8 cellular contexts compared by ENCODE assay signal in the genomic region with DNA sequence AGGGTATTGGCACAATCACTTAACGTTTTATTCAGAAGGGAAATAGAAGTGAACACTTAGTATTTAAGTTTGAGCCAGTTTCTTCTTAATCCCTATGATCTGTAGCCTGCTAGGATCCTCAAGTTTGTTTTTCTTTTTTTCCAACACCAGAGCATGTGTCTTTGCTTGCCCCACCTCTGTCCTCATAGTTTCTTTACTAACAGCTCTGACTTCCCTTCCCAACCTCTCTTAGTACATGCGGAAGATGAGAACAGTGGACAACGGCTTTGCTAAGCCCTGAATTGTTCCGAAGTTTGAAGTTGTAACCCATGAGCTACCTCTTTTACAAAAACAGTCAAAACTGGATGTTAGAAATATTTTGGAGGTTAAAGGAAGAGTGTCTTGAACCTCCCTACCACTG.
A peak's percentile ranks its signal among the peaks of the same experiment; 100 is the strongest.
DNase-seq lines count a peak whose midpoint lies in the region; ATAC-seq lines count a peak whose summit lies in the region.

No MANE protein-coding gene starts in this region.

- intact Hi-C loops in activated CD4-positive, alpha-beta T cell treated with anti-CD3 and anti-CD28 coated beads for 36 hours (cut with DNase I, micrococcal nuclease) = no loop called here

- no peaks in the 10 kb centered on the region for H3K27me3 Mint-ChIP-seq in activated CD4-positive, alpha-beta T cell treated with anti-CD3 and anti-CD28 coated beads for 36 hours
- no peaks in the 10 kb centered on the region for H3K27me3 Mint-ChIP-seq in activated CD8-positive, alpha-beta T cell treated with anti-CD3 and anti-CD28 coated beads, Interleukin-2, amount 10 ng/mL, durations not matched to agents 7 days and 5 days (ENCODE audit: low read depth)

- H3K4me3 Mint-ChIP-seq in activated CD4-positive, alpha-beta T cell treated with anti-CD3 and anti-CD28 coated beads for 36 hours = no peak overlapping the region
- no peak overlapping the region for H3K4me3 Mint-ChIP-seq in activated CD8-positive, alpha-beta T cell treated with anti-CD3 and anti-CD28 coated beads, Interleukin-2, amount 10 ng/mL, durations not matched to agents 7 days and 5 days

- POLR2A ChIA-PET in activated CD4-positive, alpha-beta T cell treated with anti-CD3 and anti-CD28 coated beads for 36 hours (lab: Charles Lee) = no interaction called here
- POLR2A ChIA-PET in activated CD8-positive, alpha-beta T cell treated with anti-CD3 and anti-CD28 coated beads, Interleukin-2, amount 10 ng/mL, durations not matched to agents 7 days and 5 days (lab: Charles Lee) = no interaction called here

- H3K27ac Mint-ChIP-seq in activated CD4-positive, alpha-beta T cell treated with anti-CD3 and anti-CD28 coated beads for 36 hours = no peak overlapping the region
- no peak overlapping the region for H3K27ac Mint-ChIP-seq in activated CD8-positive, alpha-beta T cell treated with anti-CD3 and anti-CD28 coated beads, Interleukin-2, amount 10 ng/mL, durations not matched to agents 7 days and 5 days

- CTCF ChIA-PET in activated CD4-positive, alpha-beta T cell treated with anti-CD3 and anti-CD28 coated beads for 36 hours (lab: Charles Lee) = no interaction called here
- CTCF ChIA-PET in activated CD8-positive, alpha-beta T cell treated with anti-CD3 and anti-CD28 coated beads, Interleukin-2, amount 10 ng/mL, durations not matched to agents 7 days and 5 days (lab: Charles Lee) = no interaction called here

- DNase-seq in SKM-1 (lab: John Stamatoyannopoulos, UW; ENCODE audit: unreplicated experiment) (peak; percentile 59), pons (ENCODE audit: low spot score) (peak; percentile 57), substantia nigra (lab: John Stamatoyannopoulos, UW) (no peak), middle frontal gyrus (ENCODE audit: extremely low spot score, low spot score) (no peak)
- no peak for DNase-seq in activated CD4-positive, alpha-beta T cell treated with anti-CD3 and anti-CD28 coated beads for 36 hours
- no peak for DNase-seq in activated CD8-positive, alpha-beta T cell treated with anti-CD3 and anti-CD28 coated beads, Interleukin-2, amount 10 ng/mL, durations not matched to agents 7 days and 5 days

- no peaks in the 10 kb centered on the region for H3K36me3 Mint-ChIP-seq in activated CD4-positive, alpha-beta T cell treated with anti-CD3 and anti-CD28 coated beads for 36 hours (ENCODE audit: low read depth)
- H3K36me3 Mint-ChIP-seq in activated CD8-positive, alpha-beta T cell treated with anti-CD3 and anti-CD28 coated beads, Interleukin-2, amount 10 ng/mL, durations not matched to agents 7 days and 5 days (ENCODE audit: low read depth) = no peaks in the 10 kb centered on the region

- peaks cover 9% of the 10 kb centered on the region for H3K9me3 Mint-ChIP-seq in activated CD4-positive, alpha-beta T cell treated with anti-CD3 and anti-CD28 coated beads for 36 hours (ENCODE audit: low read depth)
- peaks cover 25% of the 10 kb centered on the region for H3K9me3 Mint-ChIP-seq in activated CD8-positive, alpha-beta T cell treated with anti-CD3 and anti-CD28 coated beads, Interleukin-2, amount 10 ng/mL, durations not matched to agents 7 days and 5 days (ENCODE audit: insufficient read depth)

- H3K4me1 Mint-ChIP-seq in activated CD4-positive, alpha-beta T cell treated with anti-CD3 and anti-CD28 coated beads for 36 hours = peaks cover 3% of the 10 kb centered on the region
- H3K4me1 Mint-ChIP-seq in activated CD8-positive, alpha-beta T cell treated with anti-CD3 and anti-CD28 coated beads, Interleukin-2, amount 10 ng/mL, durations not matched to agents 7 days and 5 days (ENCODE audit: low read depth) = no peaks in the 10 kb centered on the region

- peak; percentile 48 for ATAC-seq in GM18909 (IDR thresholded peaks at IDR 0.05; ENCODE audit: poor library complexity, unreplicated experiment)
- peak; percentile 39 for ATAC-seq in HG02970 (IDR thresholded peaks at IDR 0.05; ENCODE audit: low FRiP score, unreplicated experiment)
- no peak for ATAC-seq in activated CD4-positive, alpha-beta T cell treated with anti-CD3 and anti-CD28 coated beads for 36 hours
- ATAC-seq in activated CD8-positive, alpha-beta T cell treated with anti-CD3 and anti-CD28 coated beads, Interleukin-2, amount 10 ng/mL, durations not matched to agents 7 days and 5 days = no peak

- H3K27ac ChIP-seq in substantia nigra (ENCODE audit: low read depth, low read length, poor library complexity, severe bottlenecking) = no peak overlapping the region

Comparison
In these comparisons a context has a peak if more than half of its experiments do, and no peak if none do; other contexts are left out.
1. ATAC-seq: peak in GM18909 (single experiment) and HG02970 (single experiment); none in activated CD4-positive, alpha-beta T cell treated with anti-CD3 and anti-CD28 coated beads for 36 hours (single experiment) and activated CD8-positive, alpha-beta T cell treated with anti-CD3 and anti-CD28 coated beads, Interleukin-2, amount 10 ng/mL, durations not matched to agents 7 days and 5 days (single experiment).
2. DNase-seq: peak in SKM-1 (single experiment) and pons (single experiment); none in substantia nigra (0 of 49), activated CD4-positive, alpha-beta T cell treated with anti-CD3 and anti-CD28 coated beads for 36 hours (single experiment), middle frontal gyrus (single experiment) and activated CD8-positive, alpha-beta T cell treated with anti-CD3 and anti-CD28 coated beads, Interleukin-2, amount 10 ng/mL, durations not matched to agents 7 days and 5 days (single experiment).